Comparison of ENCODE assay signal across 11 cellular contexts in genomic region chr10:88108115-88108610, GRCh38.
A peak's percentile ranks its signal among the peaks of the same experiment; 100 is the strongest.
DNase-seq lines count a peak whose midpoint lies in the region; ATAC-seq, FAIRE-seq and TF ChIP-seq lines count a peak whose summit lies in the region.
"Had no signal": no experiment of that assay in that cellular context is flagged by ENCODE, and none has a peak within 500 bp of the region (broad histone marks: within the 10 kb centered on the region; RNA-seq: fewer than 3 reads in every experiment).

No MANE protein-coding gene starts in this region.

- H4K20me1 ChIP-seq in GM23248 (ENCODE audit: insufficient read depth): no peaks in the 10 kb centered on the region

- H3K9me3 ChIP-seq in GM23248 (ENCODE audit: low read depth) (no peaks in the 10 kb centered on the region), left lung (no peaks in the 10 kb centered on the region), stomach (no peaks in the 10 kb centered on the region)
- H3K9me3 ChIP-seq: colonic mucosa had no signal

- peaks cover 10% of the 10 kb centered on the region for H3K4me1 Mint-ChIP-seq in T-helper 2 cell treated with Interferon-gamma antibody and Interleukin-4, amounts not matched to agents 5 μg/mL and 100 μg/mL, for 36 hours (ENCODE audit: low read depth)

- no peaks in the 10 kb centered on the region for H3K36me3 Mint-ChIP-seq in T-helper 2 cell treated with Interferon-gamma antibody and Interleukin-4, amounts not matched to agents 5 μg/mL and 100 μg/mL, for 36 hours (ENCODE audit: low read depth)
- H3K36me3 Mint-ChIP-seq in activated naive CD4-positive, alpha-beta T cell treated with anti-CD3 and anti-CD28 coated beads, Interleukin-2, amount 50 U/mL, for 72 hours: no peaks in the 10 kb centered on the region
- H3K36me3 Mint-ChIP-seq: naive thymus-derived CD8-positive, alpha-beta T cell had no signal

- H3K9me2 ChIP-seq in GM23248 (ENCODE audit: insufficient read depth): no peaks in the 10 kb centered on the region

- in situ Hi-C loops in GM23248 (cut with MboI): no loop called here

- H3K4me2 ChIP-seq in GM23248 (ENCODE audit: unreplicated experiment): no peak overlapping the region

- no peak for TF ChIP-seq EP300 in stomach (IDR thresholded peaks at IDR 0.05)

- peak; percentile 23 for ATAC-seq in left lung
- no peak for ATAC-seq in activated naive CD4-positive, alpha-beta T cell treated with anti-CD3 and anti-CD28 coated beads, Interleukin-2, amount 50 U/mL, for 72 hours

- intact Hi-C loops in left lung (cut with DNase I) (no loop called here), stomach (cut with DNase I; ENCODE audit: low total_unique reads) (no loop called here)

- no peak overlapping the region for H2AFZ ChIP-seq in GM23248

- TF ChIP-seq POLR2A in GM12891 (IDR thresholded peaks at IDR 0.05; ENCODE audit: low read depth, low read length) (no peak), stomach (IDR thresholded peaks at IDR 0.05) (no peak)

- peaks cover 15% of the 10 kb centered on the region for H3F3A ChIP-seq in GM23248 (ENCODE audit: insufficient read depth)

- H3K27me3 ChIP-seq in GM23248 (replicated peaks; ENCODE audit: insufficient read depth) (no peaks in the 10 kb centered on the region), left lung (no peaks in the 10 kb centered on the region), stomach (no peaks in the 10 kb centered on the region)
- H3K27me3 ChIP-seq: colonic mucosa had no signal

- no peaks in the 10 kb centered on the region for H3K9me3 Mint-ChIP-seq in T-helper 2 cell treated with Interferon-gamma antibody and Interleukin-4, amounts not matched to agents 5 μg/mL and 100 μg/mL, for 36 hours
- peaks cover 0 to 4% of the 10 kb centered on the region in 2 donors for H3K9me3 Mint-ChIP-seq in activated naive CD4-positive, alpha-beta T cell treated with anti-CD3 and anti-CD28 coated beads, Interleukin-2, amount 50 U/mL, for 72 hours
- H3K9me3 Mint-ChIP-seq: naive thymus-derived CD8-positive, alpha-beta T cell had no signal

- H3K4me3 Mint-ChIP-seq in T-helper 2 cell treated with Interferon-gamma antibody and Interleukin-4, amounts not matched to agents 5 μg/mL and 100 μg/mL, for 36 hours: no peak overlapping the region

- H3K27ac ChIP-seq in GM23248: no peak overlapping the region
- peak overlapping the region in 1 of 2 donors; percentile 85 for H3K27ac ChIP-seq in left lung
- peak overlapping the region in 2 of 5 donors; percentile 7 to 44 for H3K27ac ChIP-seq in stomach
- H3K27ac ChIP-seq: colonic mucosa had no signal

- peaks cover 14% of the 10 kb centered on the region for H3K4me1 ChIP-seq in GM23248 (ENCODE audit: insufficient read depth)
- peaks cover 0 to 37% of the 10 kb centered on the region in 2 donors for H3K4me1 ChIP-seq in left lung
- peaks cover 0 to 5% (median 0%) of the 10 kb centered on the region in 4 donors for H3K4me1 ChIP-seq in stomach
- H3K4me1 ChIP-seq: colonic mucosa had no signal

- WGBS in GM23248 (ENCODE audit: low coverage in 1 of 2, low lambda C conversion rate in 2 of 2, missing lambda C conversion rate in 2 of 2), 2 experiments: 95 to 100% methylated on average over 2 of the region's 2 CpGs
- WGBS in stomach, 5 donors: 81 to 87% (median 85%) methylated on average over 2 of the region's 2 CpGs

- H3K4me3 ChIP-seq in GM23248: no peak overlapping the region
- H3K4me3 ChIP-seq in left lung: no peak overlapping the region
- H3K4me3 ChIP-seq in stomach: no peak overlapping the region
- H3K4me3 ChIP-seq: colonic mucosa had no signal

- DNase-seq in GM12891 (ENCODE audit: insufficient read length, low spot score): no peak
- DNase-seq in GM23248: peak; percentile 17
- DNase-seq in NAMALWA (ENCODE audit: low spot score): peak; percentile 93
- no peak for DNase-seq in left lung
- no peak for DNase-seq in T-helper 2 cell treated with Interferon-gamma antibody and Interleukin-4, amounts not matched to agents 5 μg/mL and 100 μg/mL, for 36 hours (ENCODE audit: low spot score)
- no peak for DNase-seq in stomach
- no peak for DNase-seq in NCI-H2171 treated with DMSO at 0.1 percent for 48 hours (lab: John Stamatoyannopoulos, UW)
- no peak for DNase-seq in activated naive CD4-positive, alpha-beta T cell treated with anti-CD3 and anti-CD28 coated beads, Interleukin-2, amount 50 U/mL, for 72 hours (ENCODE audit: low spot score in 2 of 2)
- DNase-seq: colonic mucosa; naive thymus-derived CD8-positive, alpha-beta T cell had no signal

- H3K79me2 ChIP-seq in GM23248 (ENCODE audit: insufficient read depth): no peaks in the 10 kb centered on the region

- H3K36me3 ChIP-seq in GM23248 (ENCODE audit: low read depth) (no peaks in the 10 kb centered on the region), left lung (no peaks in the 10 kb centered on the region), stomach (no peaks in the 10 kb centered on the region)
- H3K36me3 ChIP-seq: colonic mucosa had no signal

- H3K27ac Mint-ChIP-seq in T-helper 2 cell treated with Interferon-gamma antibody and Interleukin-4, amounts not matched to agents 5 μg/mL and 100 μg/mL, for 36 hours: no peak overlapping the region
- H3K27ac Mint-ChIP-seq in activated naive CD4-positive, alpha-beta T cell treated with anti-CD3 and anti-CD28 coated beads, Interleukin-2, amount 50 U/mL, for 72 hours: no peak overlapping the region

- peaks cover 23% of the 10 kb centered on the region for H3K27me3 Mint-ChIP-seq in T-helper 2 cell treated with Interferon-gamma antibody and Interleukin-4, amounts not matched to agents 5 μg/mL and 100 μg/mL, for 36 hours (ENCODE audit: low read depth)
- H3K27me3 Mint-ChIP-seq: naive thymus-derived CD8-positive, alpha-beta T cell had no signal

- FAIRE-seq in GM12891 (lab: Jason Lieb, UNC): peak; percentile 95
- FAIRE-seq: TTC549 had no signal

- TF ChIP-seq CTCF in left lung (IDR thresholded peaks at IDR 0.05): no peak
- no peak for TF ChIP-seq CTCF in stomach (IDR thresholded peaks at IDR 0.05)

- no peak overlapping the region for H3K9ac ChIP-seq in GM23248

TF ChIP-seq in GM12891, 5 proteins besides CTCF, POLR2A, EP300 and RAD21:
- no peak for TF ChIP-seq POLR2AphosphoS5 (IDR thresholded peaks at IDR 0.05; ENCODE audit: low read depth, low read length)
- peak; percentile 98 for TF ChIP-seq SPI1 (IDR thresholded peaks at IDR 0.05; ENCODE audit: low read depth, low read length)

Comparison
In these comparisons a context has a peak if more than half of its experiments do, and no peak if none do; other contexts are left out.
1. DNase-seq: peak in GM23248 (single experiment) and NAMALWA (single experiment); none in GM12891 (single experiment), left lung (0 of 2), T-helper 2 cell treated with Interferon-gamma antibody and Interleukin-4, amounts not matched to agents 5 μg/mL and 100 μg/mL, for 36 hours (single experiment), stomach (single experiment), NCI-H2171 treated with DMSO at 0.1 percent for 48 hours (single experiment) and activated naive CD4-positive, alpha-beta T cell treated with anti-CD3 and anti-CD28 coated beads, Interleukin-2, amount 50 U/mL, for 72 hours (0 of 2).